In the genomic region with DNA sequence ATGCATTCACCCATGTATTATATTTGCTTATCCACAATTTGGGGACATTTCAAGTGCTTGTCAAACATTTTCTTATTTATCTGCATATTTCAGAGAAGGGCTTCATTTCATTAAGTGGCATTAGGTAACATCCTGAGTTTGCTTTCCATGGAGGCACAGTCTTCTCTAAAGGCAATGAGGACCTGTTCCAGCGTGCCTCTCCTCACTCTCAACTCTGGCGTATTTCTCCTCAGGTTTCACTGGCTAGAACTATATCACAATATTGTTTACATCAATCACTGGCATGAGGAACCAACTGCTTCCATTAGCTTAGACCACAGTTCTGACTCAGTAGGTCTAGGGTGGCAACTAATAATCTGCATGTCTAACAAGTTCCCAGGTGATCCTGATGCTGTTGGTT, we compare ENCODE assay signal across 25 cellular contexts.
DNase-seq lines count a peak whose midpoint lies in the region; ATAC-seq and TF ChIP-seq lines count a peak whose summit lies in the region.
"Had no signal": no experiment of that assay in that cellular context is flagged by ENCODE, and none has a peak within 500 bp of the region (broad histone marks: within the 10 kb centered on the region; RNA-seq: fewer than 3 reads in every experiment).

No MANE protein-coding gene starts in this region.

- H3K36me3 ChIP-seq in PC-3 (ENCODE audit: low read depth, low read length) (peaks cover 5% of the 10 kb centered on the region; the same call in 1 of the 2 replicates), lower lobe of right lung (no peaks in the 10 kb centered on the region)
- H3K36me3 ChIP-seq: gastroesophageal sphincter, pancreas, Peyer's patch had no signal

- H3K4me1 Mint-ChIP-seq in activated CD4-positive, alpha-beta T cell treated with anti-CD3 and anti-CD28 coated beads for 36 hours, result no peaks in the 10 kb centered on the region
- peaks cover 45% of the 10 kb centered on the region for H3K4me1 Mint-ChIP-seq in Calu3 (ENCODE audit: low read depth, unreplicated experiment)
- H3K4me1 Mint-ChIP-seq: activated CD4-positive, alpha-beta memory T cell treated with anti-CD3 and anti-CD28 coated beads, Interleukin-2, amount 10 ng/mL, durations not matched to agents 7 days and 5 days had no signal

- DNase-seq in NCI-H1092 treated with DMSO at 0.1 percent for 48 hours (lab: John Stamatoyannopoulos, UW) (peak; percentile 18), NCI-H1092 (lab: John Stamatoyannopoulos, UW) (no peak), NCI-H1105 (lab: John Stamatoyannopoulos, UW) (peak; percentile 18), PC-3 (no peak), lower lobe of right lung (no peak), Calu3 (no peak), NOMO-1 treated with DMSO at 0.1 percent for 48 hours (lab: John Stamatoyannopoulos, UW; ENCODE audit: unreplicated experiment) (no peak)
- DNase-seq in activated CD4-positive, alpha-beta T cell treated with anti-CD3 and anti-CD28 coated beads for 36 hours, result no peak
- DNase-seq: activated CD4-positive, alpha-beta memory T cell treated with anti-CD3 and anti-CD28 coated beads, Interleukin-2, amount 10 ng/mL, durations not matched to agents 7 days and 5 days; activated naive CD4-positive, alpha-beta T cell treated with Interleukin-2 at 50 U/mL for 16 hours; AML-193; erythroblast; mesendoderm; MM.1S; naive thymus-derived CD4-positive, alpha-beta T cell; NCI-H2029 treated with DMSO at 0.1 percent for 48 hours; NCI-H774; pancreas; Peyer's patch; right cardiac atrium had no signal

- no peak for ATAC-seq in PC-3
- peak; percentile 57 to 60 for ATAC-seq in lower lobe of right lung
- no peak for ATAC-seq in activated CD4-positive, alpha-beta T cell treated with anti-CD3 and anti-CD28 coated beads for 36 hours
- ATAC-seq: gastroesophageal sphincter; naive thymus-derived CD4-positive, alpha-beta T cell; pancreas; right cardiac atrium had no signal

- no peak overlapping the region for H3K9ac ChIP-seq in PC-3 (ENCODE audit: low read length)

- POLR2A ChIA-PET in PC-3 (lab: Charles Lee; ENCODE audit: unreplicated experiment), result interaction anchor here (0.5 kb wide), 1 partner anchor 143 kb away, joined by 6 read pairs; no protein-coding TSS in a partner anchor
- POLR2A ChIA-PET in activated CD4-positive, alpha-beta T cell treated with anti-CD3 and anti-CD28 coated beads for 36 hours (lab: Charles Lee), result no interaction called here

- no peak overlapping the region for H2AFZ ChIP-seq in PC-3 (ENCODE audit: low read length)

- H3K9me2 ChIP-seq in PC-3 (replicated peaks; ENCODE audit: low read length), result no peaks in the 10 kb centered on the region

- CTCF ChIA-PET in PC-3 (lab: Charles Lee), result interaction anchor here (0.6 to 1.0 kb wide), 3 partner anchors 81 to 721 kb away, joined by 3 to 4 read pairs (median 3); no protein-coding TSS in a partner anchor
- CTCF ChIA-PET in activated CD4-positive, alpha-beta T cell treated with anti-CD3 and anti-CD28 coated beads for 36 hours (lab: Charles Lee), result interaction anchor here (0.5 to 0.9 kb wide), 4 partner anchors 159 to 737 kb away, joined by 3 read pairs; no protein-coding TSS in a partner anchor
- CTCF ChIA-PET in Calu3 (lab: Charles Lee), result interaction anchor here (0.6 to 1.9 kb wide), 4 partner anchors 27 to 721 kb away, joined by 3 to 9 read pairs (median 6); no protein-coding TSS in a partner anchor

- no peaks in the 10 kb centered on the region for H3K27me3 ChIP-seq in PC-3 (ENCODE audit: low read length)
- H3K27me3 ChIP-seq in lower lobe of right lung (ENCODE audit: low read depth), result no peaks in the 10 kb centered on the region
- H3K27me3 ChIP-seq: gastroesophageal sphincter, pancreas, Peyer's patch had no signal

- no peaks in the 10 kb centered on the region for H3F3A ChIP-seq in PC-3 (ENCODE audit: low read length, unreplicated experiment)

- H3K27ac ChIP-seq in PC-3 (ENCODE audit: low read length) (peak overlapping the region; percentile 6; the same call in 1 of the 2 replicates), lower lobe of right lung (no peak overlapping the region)
- H3K27ac ChIP-seq: 22Rv1, gastroesophageal sphincter, pancreas, Peyer's patch had no signal

- no peaks in the 10 kb centered on the region for H3K27me3 Mint-ChIP-seq in activated CD4-positive, alpha-beta T cell treated with anti-CD3 and anti-CD28 coated beads for 36 hours
- H3K27me3 Mint-ChIP-seq in Calu3 (ENCODE audit: unreplicated experiment), result no peaks in the 10 kb centered on the region
- H3K27me3 Mint-ChIP-seq: activated CD4-positive, alpha-beta memory T cell treated with anti-CD3 and anti-CD28 coated beads, Interleukin-2, amount 10 ng/mL, durations not matched to agents 7 days and 5 days; central memory CD8-positive, alpha-beta T cell; type B pancreatic cell had no signal

- peak overlapping the region; percentile 23; the same call in 1 of the 2 replicates for H3K4me2 ChIP-seq in PC-3 (ENCODE audit: low read length)

- H3K4me3 ChIP-seq in PC-3 (ENCODE audit: low read length) (no peak overlapping the region), lower lobe of right lung (no peak overlapping the region)
- H3K4me3 ChIP-seq: gastroesophageal sphincter, pancreas, Peyer's patch had no signal

- H3K4me1 ChIP-seq in PC-3 (ENCODE audit: insufficient read depth, low read length), result peaks cover 43% of the 10 kb centered on the region
- H3K4me1 ChIP-seq in lower lobe of right lung, result peaks cover 9% of the 10 kb centered on the region
- H3K4me1 ChIP-seq: Peyer's patch had no signal

- no peak overlapping the region for H3K4me3 Mint-ChIP-seq in activated CD4-positive, alpha-beta T cell treated with anti-CD3 and anti-CD28 coated beads for 36 hours
- H3K4me3 Mint-ChIP-seq in Calu3 (ENCODE audit: low read depth, unreplicated experiment), result no peak overlapping the region
- H3K4me3 Mint-ChIP-seq: activated CD4-positive, alpha-beta memory T cell treated with anti-CD3 and anti-CD28 coated beads, Interleukin-2, amount 10 ng/mL, durations not matched to agents 7 days and 5 days; central memory CD8-positive, alpha-beta T cell; naive thymus-derived CD4-positive, alpha-beta T cell; T-helper 1 cell treated with Interleukin-12 subunit alpha and Interleukin-12 subunit beta and Interleukin-4 antibody, amounts not matched to agents 30 μg/mL and 1 μg/mL, for 36 hours; type B pancreatic cell had no signal

- no peaks in the 10 kb centered on the region for H4K20me1 ChIP-seq in PC-3 (ENCODE audit: low read length)

- H3K36me3 Mint-ChIP-seq in activated CD4-positive, alpha-beta T cell treated with anti-CD3 and anti-CD28 coated beads for 36 hours (ENCODE audit: low read depth), result peaks cover 2% of the 10 kb centered on the region
- no peaks in the 10 kb centered on the region for H3K36me3 Mint-ChIP-seq in Calu3 (ENCODE audit: insufficient read depth, unreplicated experiment)
- H3K36me3 Mint-ChIP-seq: type B pancreatic cell had no signal

- BruUV-seq in PC-3 (replicated peaks; lab: Mats Ljungman, UMichigan), result no TSS peak
- BruUV-seq in Calu3 (replicated peaks; lab: Mats Ljungman, UMichigan), result no TSS peak

- no peaks in the 10 kb centered on the region for H3K79me2 ChIP-seq in PC-3 (ENCODE audit: low read length)

- no peak overlapping the region for H3K27ac Mint-ChIP-seq in activated CD4-positive, alpha-beta T cell treated with anti-CD3 and anti-CD28 coated beads for 36 hours
- no peak overlapping the region for H3K27ac Mint-ChIP-seq in Calu3 (ENCODE audit: unreplicated experiment)
- H3K27ac Mint-ChIP-seq: activated CD4-positive, alpha-beta memory T cell treated with anti-CD3 and anti-CD28 coated beads, Interleukin-2, amount 10 ng/mL, durations not matched to agents 7 days and 5 days; naive thymus-derived CD4-positive, alpha-beta T cell; T-helper 1 cell treated with Interleukin-12 subunit alpha and Interleukin-12 subunit beta and Interleukin-4 antibody, amounts not matched to agents 30 μg/mL and 1 μg/mL, for 36 hours; type B pancreatic cell had no signal

- H3K9me3 Mint-ChIP-seq in activated CD4-positive, alpha-beta T cell treated with anti-CD3 and anti-CD28 coated beads for 36 hours (ENCODE audit: low read depth), result no peaks in the 10 kb centered on the region
- peaks cover 6% of the 10 kb centered on the region for H3K9me3 Mint-ChIP-seq in Calu3 (ENCODE audit: low read depth, unreplicated experiment)
- H3K9me3 Mint-ChIP-seq: activated CD4-positive, alpha-beta memory T cell treated with anti-CD3 and anti-CD28 coated beads, Interleukin-2, amount 10 ng/mL, durations not matched to agents 7 days and 5 days; central memory CD8-positive, alpha-beta T cell; T-helper 1 cell treated with Interleukin-12 subunit alpha and Interleukin-12 subunit beta and Interleukin-4 antibody, amounts not matched to agents 30 μg/mL and 1 μg/mL, for 36 hours; type B pancreatic cell had no signal

- intact Hi-C loops in PC-3 (cut with micrococcal nuclease) (no loop called here), lower lobe of right lung (cut with DNase I) (no loop called here), Calu3 (cut with micrococcal nuclease; ENCODE audit: unreplicated experiment) (loop anchor here (5.0 kb wide), 1 partner anchor 275 kb away; no protein-coding TSS in a partner anchor)
- intact Hi-C loops in activated CD4-positive, alpha-beta T cell treated with anti-CD3 and anti-CD28 coated beads for 36 hours (cut with DNase I, micrococcal nuclease), result no loop called here

- H3K9me3 ChIP-seq in PC-3 (ENCODE audit: low read length) (no peaks in the 10 kb centered on the region), lower lobe of right lung (no peaks in the 10 kb centered on the region)
- H3K9me3 ChIP-seq: gastroesophageal sphincter, pancreas, Peyer's patch had no signal

- TF ChIP-seq CTCF in PC-3 (conservative IDR thresholded peaks at IDR 0.05; ENCODE audit: low read depth, low read length) (no peak), lower lobe of right lung (IDR thresholded peaks at IDR 0.05) (no peak), Calu3 (IDR thresholded peaks at IDR 0.05; ENCODE audit: unreplicated experiment) (no peak)

Comparison
In these comparisons a context has a peak if more than half of its experiments do, and no peak if none do; other contexts are left out.
1. DNase-seq: peak in NCI-H1092 treated with DMSO at 0.1 percent for 48 hours (single experiment) and NCI-H1105 (single experiment); none in NCI-H1092 (single experiment), PC-3 (single experiment), lower lobe of right lung (single experiment), activated CD4-positive, alpha-beta T cell treated with anti-CD3 and anti-CD28 coated beads for 36 hours (single experiment), Calu3 (single experiment) and NOMO-1 treated with DMSO at 0.1 percent for 48 hours (single experiment).
2. ATAC-seq: peak in lower lobe of right lung (2 of 2); none in PC-3 (single experiment) and activated CD4-positive, alpha-beta T cell treated with anti-CD3 and anti-CD28 coated beads for 36 hours (single experiment).